8 cellular contexts compared by ENCODE assay signal in genomic region chr3:157176108-157176507, GRCh38. TPM values are rescaled to one million over a fixed set of nuclear protein-coding genes. Genes with fewer than 3 reads are reported as not detected.
DNase-seq lines count a peak whose midpoint lies in the region; ATAC-seq, FAIRE-seq and TF ChIP-seq lines count a peak whose summit lies in the region.

No MANE protein-coding gene starts in this region.

- H3K36me3 ChIP-seq in kidney (ENCODE audit: control insufficient read depth in 1 of 2, insufficient read depth in 2 of 2, low read length in 2 of 2) (no peaks in the 10 kb centered on the region), thoracic aorta (no peaks in the 10 kb centered on the region)

- H3K4me1 Mint-ChIP-seq in activated CD4-positive, alpha-beta T cell treated with anti-CD3 and anti-CD28 coated beads, Interleukin-2, amount 10 ng/mL, durations not matched to agents 7 days and 5 days = peaks cover 28% of the 10 kb centered on the region
- peaks cover 31% of the 10 kb centered on the region for H3K4me1 Mint-ChIP-seq in activated naive CD8-positive, alpha-beta T cell (ENCODE audit: low read depth)

- FAIRE-seq in kidney (lab: Jason Lieb, UNC) = no peak

- peak overlapping the region; percentile 89 to 91 for H3K4me3 ChIP-seq in kidney (ENCODE audit: low read length in 2 of 2)
- peak overlapping the region; percentile 83 for H3K4me3 ChIP-seq in thoracic aorta

- peaks cover 7% of the 10 kb centered on the region for H3K9me3 Mint-ChIP-seq in activated CD4-positive, alpha-beta T cell treated with anti-CD3 and anti-CD28 coated beads, Interleukin-2, amount 10 ng/mL, durations not matched to agents 7 days and 5 days
- peaks cover 3% of the 10 kb centered on the region for H3K9me3 Mint-ChIP-seq in activated naive CD8-positive, alpha-beta T cell (ENCODE audit: low read depth)

- no peaks in the 10 kb centered on the region for H3K27me3 ChIP-seq in thoracic aorta (replicated peaks; ENCODE audit: insufficient read depth)

- no peak for DNase-seq in activated CD4-positive, alpha-beta T cell treated with anti-CD3 and anti-CD28 coated beads, Interleukin-2, amount 10 ng/mL, durations not matched to agents 7 days and 5 days
- no peak for DNase-seq in activated CD4-positive, alpha-beta T cell treated with anti-CD3 and anti-CD28 coated beads for 48 hours
- DNase-seq in kidney (no peak), thoracic aorta (ENCODE audit: low spot score) (no peak), foreskin melanocyte (no peak), NCI-H2107 (lab: John Stamatoyannopoulos, UW) (no peak)

- no peaks in the 10 kb centered on the region for H3K9me3 ChIP-seq in kidney (ENCODE audit: control insufficient read depth in 1 of 2, low read length in 2 of 2)
- H3K9me3 ChIP-seq in thoracic aorta = no peaks in the 10 kb centered on the region

- CTCF ChIA-PET in activated CD4-positive, alpha-beta T cell treated with anti-CD3 and anti-CD28 coated beads, Interleukin-2, amount 10 ng/mL, durations not matched to agents 7 days and 5 days (lab: Charles Lee) = interaction anchor here (1.6 to 2.8 kb wide), 3 partner anchors 13 to 45 kb away, joined by 5 to 25 read pairs (median 7); partner anchors contain the start of gene CCNL1

- peak overlapping the region; percentile 98 for H3K27ac Mint-ChIP-seq in activated CD4-positive, alpha-beta T cell treated with anti-CD3 and anti-CD28 coated beads, Interleukin-2, amount 10 ng/mL, durations not matched to agents 7 days and 5 days
- peak overlapping the region; percentile 99 for H3K27ac Mint-ChIP-seq in activated naive CD8-positive, alpha-beta T cell

- peaks cover 2 to 7% of the 10 kb centered on the region in 2 donors for H3K4me1 ChIP-seq in kidney (ENCODE audit: control insufficient read depth in 1 of 2, insufficient read depth in 1 of 2, low read depth in 1 of 2, low read length in 2 of 2)
- H3K4me1 ChIP-seq in thoracic aorta (ENCODE audit: control insufficient read depth in 1 of 2, low read depth in 2 of 2) = peaks cover 13 to 14% of the 10 kb centered on the region in 2 donors

- peak overlapping the region; percentile 97 to 98 for H3K27ac ChIP-seq in kidney (ENCODE audit: low read depth in 2 of 2, low read length in 2 of 2)
- H3K27ac ChIP-seq in thoracic aorta = peak overlapping the region; percentile 95

- H3K4me3 Mint-ChIP-seq in activated CD4-positive, alpha-beta T cell treated with anti-CD3 and anti-CD28 coated beads, Interleukin-2, amount 10 ng/mL, durations not matched to agents 7 days and 5 days = peak overlapping the region; percentile 91
- peak overlapping the region; percentile 98 for H3K4me3 Mint-ChIP-seq in activated naive CD8-positive, alpha-beta T cell

- peak overlapping the region; percentile 84 to 93 for H3K9ac ChIP-seq in kidney (ENCODE audit: low read length in 2 of 2)

- H3K36me3 Mint-ChIP-seq in activated CD4-positive, alpha-beta T cell treated with anti-CD3 and anti-CD28 coated beads, Interleukin-2, amount 10 ng/mL, durations not matched to agents 7 days and 5 days (ENCODE audit: low read depth) = peaks cover 33% of the 10 kb centered on the region
- H3K36me3 Mint-ChIP-seq in activated naive CD8-positive, alpha-beta T cell = peaks cover 12% of the 10 kb centered on the region

- H3K27me3 Mint-ChIP-seq in activated CD4-positive, alpha-beta T cell treated with anti-CD3 and anti-CD28 coated beads, Interleukin-2, amount 10 ng/mL, durations not matched to agents 7 days and 5 days = no peaks in the 10 kb centered on the region
- no peaks in the 10 kb centered on the region for H3K27me3 Mint-ChIP-seq in activated naive CD8-positive, alpha-beta T cell

- intact Hi-C loops in kidney (cut with DNase I) = no loop called here

- POLR2A ChIA-PET in activated CD4-positive, alpha-beta T cell treated with anti-CD3 and anti-CD28 coated beads, Interleukin-2, amount 10 ng/mL, durations not matched to agents 7 days and 5 days (lab: Charles Lee) = interaction anchor here (0.9 to 3.8 kb wide), 4 partner anchors 16 to 87 kb away, joined by 3 to 54 read pairs (median 6); partner anchors contain the start of gene CCNL1

- TF ChIP-seq CTCF in kidney (IDR thresholded peaks at IDR 0.05; ENCODE audit: borderline replicate concordance, extremely low read depth, insufficient read depth) = no peak
- TF ChIP-seq CTCF in thoracic aorta (IDR thresholded peaks at IDR 0.05) = no peak

- ATAC-seq in thoracic aorta (ENCODE audit: insufficient number of reproducible peaks, low FRiP score, low read depth) (no peak), GM21737 (IDR thresholded peaks at IDR 0.05; ENCODE audit: unreplicated experiment) (no peak)

RNA-seq across cellular contexts. Expression of gene CCNL1, which starts 16.2 kb away (rescaled TPM):
- total RNA-seq in activated CD4-positive, alpha-beta T cell treated with anti-CD3 and anti-CD28 coated beads, Interleukin-2, amount 10 ng/mL, durations not matched to agents 7 days and 5 days = 100 to 1,000 TPM; 220 to 258 TPM
- total RNA-seq in kidney (104 TPM), thoracic aorta (100 to 1,000 TPM; 210 to 387 TPM)
- polyA plus RNA-seq in kidney (ENCODE audit: insufficient read depth, low read depth, low replicate concordance) = 41.7 TPM
